In genomic region chr11:65356394-65356972, GRCh38 we compare ENCODE assay signal across 1 cellular context.
A peak's percentile ranks its signal among the peaks of the same experiment; 100 is the strongest.
TF ChIP-seq lines count a peak whose summit lies in the region.

No MANE protein-coding gene starts in this region.

TF ChIP-seq in HepG2, 621 proteins besides CTCF, POLR2A, EP300 and RAD21:
- no peak for TF ChIP-seq ZNF253 (CRISPR knock-in tag; IDR thresholded peaks at IDR 0.05; ENCODE audit: borderline replicate concordance)
- TF ChIP-seq MTA1 (CRISPR knock-in tag; IDR thresholded peaks at IDR 0.05; ENCODE audit: borderline replicate concordance): peak; percentile 22; the same call in 1 of the 2 replicates
- no peak for TF ChIP-seq ZNF780A (CRISPR knock-in tag; IDR thresholded peaks at IDR 0.05)
- peak; percentile 50 for TF ChIP-seq HNRNPL (IDR thresholded peaks at IDR 0.05; ENCODE audit: low read depth, low read length)
